17 cellular contexts compared by ENCODE assay signal in the genomic region with DNA sequence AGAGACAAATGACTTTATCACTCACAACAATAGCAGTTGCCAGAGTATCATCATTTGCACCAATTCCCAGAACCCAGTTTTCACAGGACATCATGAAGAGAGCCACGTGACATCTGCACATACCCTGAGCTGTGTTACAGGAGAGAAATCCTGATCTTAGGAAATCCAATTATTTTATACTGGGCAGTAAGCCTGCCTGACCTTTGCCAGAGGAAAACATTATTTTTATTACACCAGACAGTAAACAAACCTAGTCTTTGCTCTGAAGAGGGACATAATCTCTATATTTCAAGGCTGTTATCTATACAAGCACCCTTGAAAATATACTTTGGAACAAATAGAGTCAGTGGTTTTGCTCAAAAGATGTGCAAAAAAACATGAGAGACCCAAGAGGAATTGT.
DNase-seq lines count a peak whose midpoint lies in the region; ATAC-seq and TF ChIP-seq lines count a peak whose summit lies in the region.
"Had no signal": no experiment of that assay in that cellular context is flagged by ENCODE, and none has a peak within 500 bp of the region (broad histone marks: within the 10 kb centered on the region; RNA-seq: fewer than 3 reads in every experiment).

No MANE protein-coding gene starts in this region.

- H3K36me3 ChIP-seq in gastrocnemius medialis: no peaks in the 10 kb centered on the region

- peak; percentile 61 for DNase-seq in LNCaP clone FGC (ENCODE audit: low read depth)
- peak; percentile 78 for DNase-seq in NCI-H82 (lab: John Stamatoyannopoulos, UW)
- no peak for DNase-seq in left lobe of liver (ENCODE audit: low spot score)
- no peak for DNase-seq in gastrocnemius medialis
- DNase-seq in activated CD4-positive, alpha-beta T cell treated with anti-CD3 and anti-CD28 coated beads, Interleukin-2, amount 50 U/mL, for 1 hour: no peak
- DNase-seq in epidermal melanocyte (ENCODE audit: insufficient read length, low spot score): no peak
- no peak for DNase-seq in activated naive CD4-positive, alpha-beta T cell treated with anti-CD3 and anti-CD28 coated beads, Interleukin-2, amount 50 U/mL, for 16 hours
- DNase-seq: C1 segment of cervical spinal cord; Calu3; CD4-positive, alpha-beta memory T cell; COR-L47; DMS53; DMS79 treated with DMSO at 0.1 percent for 48 hours; GF-D8; H9 had no signal

- TF ChIP-seq POLR2A in gastrocnemius medialis (IDR thresholded peaks at IDR 0.05): no peak

- TF ChIP-seq CTCF in LNCaP clone FGC (IDR thresholded peaks at IDR 0.05; ENCODE audit: control insufficient read depth, extremely low read depth, insufficient read depth): no peak
- TF ChIP-seq CTCF in gastrocnemius medialis (IDR thresholded peaks at IDR 0.05 in 4 of 5, conservative IDR thresholded peaks at IDR 0.05 in 1 of 5): no peak

- ATAC-seq in left lobe of liver (peak; percentile 36), gastrocnemius medialis (no peak)
- ATAC-seq: GM23338, HCT116 had no signal

- peak overlapping the region in 3 of 4 donors; percentile 27 to 69 (median 62) for H3K27ac ChIP-seq in gastrocnemius medialis

- H3K4me3 ChIP-seq in LNCaP clone FGC (ENCODE audit: low read depth, low read length) (no peak overlapping the region), gastrocnemius medialis (no peak overlapping the region)
- H3K4me3 ChIP-seq: GM23338 had no signal

- in situ Hi-C loops in gastrocnemius medialis (cut with MboI; ENCODE audit: low sequenced_read_pairs in 4 of 4): no loop called here

- H3K27me3 ChIP-seq in gastrocnemius medialis: no peaks in the 10 kb centered on the region

- intact Hi-C loops in gastrocnemius medialis (cut with DNase I; ENCODE audit: low total_unique reads): no loop called here

- H3K4me1 ChIP-seq in gastrocnemius medialis: peaks cover 30 to 33% of the 10 kb centered on the region in 2 donors

- H3K9me3 ChIP-seq in gastrocnemius medialis: no peaks in the 10 kb centered on the region

Comparison
In these comparisons a context has a peak if more than half of its experiments do, and no peak if none do; other contexts are left out.
1. DNase-seq: peak in LNCaP clone FGC (single experiment) and NCI-H82 (single experiment); none in left lobe of liver (single experiment), gastrocnemius medialis (0 of 2), activated CD4-positive, alpha-beta T cell treated with anti-CD3 and anti-CD28 coated beads, Interleukin-2, amount 50 U/mL, for 1 hour (single experiment), epidermal melanocyte (single experiment) and activated naive CD4-positive, alpha-beta T cell treated with anti-CD3 and anti-CD28 coated beads, Interleukin-2, amount 50 U/mL, for 16 hours (single experiment).